1 cellular context compared by ENCODE assay signal in the genomic region with DNA sequence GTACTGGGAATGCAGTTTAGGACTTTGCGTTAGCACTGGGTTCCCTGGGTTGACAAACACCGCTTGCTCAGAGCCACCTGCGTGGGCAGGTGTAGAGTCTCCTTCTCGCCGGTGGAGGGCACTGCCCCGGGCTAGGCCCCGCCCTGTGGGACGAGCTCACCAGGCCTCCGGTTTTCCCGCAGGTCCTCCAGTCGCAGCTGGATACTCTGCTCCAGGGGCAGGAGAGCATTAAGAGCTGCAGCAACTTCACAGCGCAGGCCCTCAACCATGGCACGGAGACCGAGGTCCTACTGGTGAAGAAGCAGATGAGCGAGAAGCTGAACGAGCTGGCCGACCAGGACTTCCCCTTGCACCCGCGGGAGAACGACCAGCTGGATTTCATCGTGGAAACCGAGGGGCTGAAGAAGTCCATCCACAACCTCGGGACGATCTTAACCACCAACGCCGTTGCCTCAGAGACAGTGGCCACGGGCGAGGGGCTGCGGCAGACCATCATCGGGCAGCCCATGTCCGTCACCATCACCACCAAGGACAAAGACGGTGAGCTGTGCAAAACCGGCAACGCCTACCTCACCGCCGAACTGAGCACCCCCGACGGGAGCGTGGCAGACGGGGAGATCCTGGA.
TF ChIP-seq lines count a peak whose summit lies in the region.

No MANE protein-coding gene starts in this region.

TF ChIP-seq in H1, 55 proteins besides CTCF, POLR2A, EP300 and RAD21 (continued from another document):
- TF ChIP-seq, protein P1, sequence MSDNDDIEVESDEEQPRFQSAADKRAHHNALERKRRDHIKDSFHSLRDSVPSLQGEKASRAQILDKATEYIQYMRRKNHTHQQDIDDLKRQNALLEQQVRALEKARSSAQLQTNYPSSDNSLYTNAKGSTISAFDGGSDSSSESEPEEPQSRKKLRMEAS (IDR thresholded peaks at IDR 0.05) = no peak
- TF ChIP-seq HDAC2 (IDR thresholded peaks at IDR 0.05; ENCODE audit: borderline replicate concordance in 1 of 2, low read depth in 2 of 2, low read length in 2 of 2) = no peak
- TF ChIP-seq ZNF274 (IDR thresholded peaks at IDR 0.05; ENCODE audit: borderline replicate concordance, extremely low read depth, low read length) = no peak
- TF ChIP-seq CEBPB (IDR thresholded peaks at IDR 0.05; ENCODE audit: low read depth, low read length) = no peak
- TF ChIP-seq POU5F1 (IDR thresholded peaks at IDR 0.05; ENCODE audit: low read depth, low read length) = no peak
- TF ChIP-seq MAFK (IDR thresholded peaks at IDR 0.05; ENCODE audit: low read depth, low read length) = no peak
- TF ChIP-seq BRCA1 (IDR thresholded peaks at IDR 0.05; ENCODE audit: low read depth, low read length) = no peak
- no peak for TF ChIP-seq NANOG (IDR thresholded peaks at IDR 0.05; ENCODE audit: insufficient read depth, low read depth, low read length, poor library complexity, severe bottlenecking)
- no peak for TF ChIP-seq PHF8 (conservative IDR thresholded peaks at IDR 0.05; ENCODE audit: low read depth, low read length)
- TF ChIP-seq SP1 (IDR thresholded peaks at IDR 0.05; ENCODE audit: low read depth, low read length) = no peak
- TF ChIP-seq, protein P2, sequence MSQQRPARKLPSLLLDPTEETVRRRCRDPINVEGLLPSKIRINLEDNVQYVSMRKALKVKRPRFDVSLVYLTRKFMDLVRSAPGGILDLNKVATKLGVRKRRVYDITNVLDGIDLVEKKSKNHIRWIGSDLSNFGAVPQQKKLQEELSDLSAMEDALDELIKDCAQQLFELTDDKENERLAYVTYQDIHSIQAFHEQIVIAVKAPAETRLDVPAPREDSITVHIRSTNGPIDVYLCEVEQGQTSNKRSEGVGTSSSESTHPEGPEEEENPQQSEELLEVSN (IDR thresholded peaks at IDR 0.05) = no peak
- no peak for TF ChIP-seq RFX5 (IDR thresholded peaks at IDR 0.05; ENCODE audit: borderline replicate concordance, low read depth, low read length)
- TF ChIP-seq SAP30 (IDR thresholded peaks at IDR 0.05; ENCODE audit: insufficient read depth, insufficient replicate concordance, low read length) = no peak
- no peak for TF ChIP-seq SP2 (IDR thresholded peaks at IDR 0.05; ENCODE audit: low read length)
- no peak for TF ChIP-seq GABPA (IDR thresholded peaks at IDR 0.05; ENCODE audit: borderline replicate concordance, insufficient read depth, low read length)
- TF ChIP-seq CBX5 (IDR thresholded peaks at IDR 0.05; ENCODE audit: low read depth, low read length) = no peak
